ENCODE assay signal across 8 cellular contexts in genomic region chr7:44045226-44046014, GRCh38. TPM values are rescaled to one million over a fixed set of nuclear protein-coding genes. Genes with fewer than 3 reads are reported as not detected.
A peak's percentile ranks its signal among the peaks of the same experiment; 100 is the strongest.
DNase-seq lines count a peak whose midpoint lies in the region; ATAC-seq and TF ChIP-seq lines count a peak whose summit lies in the region.

No MANE protein-coding gene starts in this region.

- H3K9me3 ChIP-seq in CD8-positive, alpha-beta memory T cell (ENCODE audit: low read length) = no peaks in the 10 kb centered on the region
- H3K9me3 ChIP-seq in left lung (no peaks in the 10 kb centered on the region), tibial artery (no peaks in the 10 kb centered on the region)

- H3K27ac ChIP-seq in CD8-positive, alpha-beta memory T cell (ENCODE audit: low read depth, low read length) = peak overlapping the region; percentile 80
- H3K27ac ChIP-seq in adipose tissue (ENCODE audit: low read depth, low read length) (peak overlapping the region; percentile 53), left lung (peak overlapping the region; percentile 92 to 98), tibial artery (peak overlapping the region; percentile 72 to 89)

- DNase-seq in CD8-positive, alpha-beta memory T cell = peak in 2 of 5 donors; percentile 18 to 44
- no peak for DNase-seq in left lung
- DNase-seq in tibial artery = no peak
- DNase-seq in NCI-H748 (lab: John Stamatoyannopoulos, UW; ENCODE audit: unreplicated experiment) = no peak
- no peak for DNase-seq in cerebellar cortex (ENCODE audit: low spot score)

- H3K4me3 ChIP-seq in CD8-positive, alpha-beta memory T cell (ENCODE audit: low read length) = peak overlapping the region; percentile 90
- peak overlapping the region; percentile 90 to 100 for H3K4me3 ChIP-seq in left lung
- H3K4me3 ChIP-seq in tibial artery = peak overlapping the region; percentile 77 to 96

- H3K36me3 Mint-ChIP-seq in CD8-positive, alpha-beta memory T cell = peaks cover 0 to 46% (median 7%) of the 10 kb centered on the region in 3 donors

- intact Hi-C loops in left lung (cut with DNase I) (no loop called here), tibial artery (cut with DNase I; ENCODE audit: low total_unique reads) (no loop called here)

- H3K27me3 Mint-ChIP-seq in CD8-positive, alpha-beta memory T cell = no peaks in the 10 kb centered on the region

- peaks cover 21% of the 10 kb centered on the region for H3K36me3 ChIP-seq in CD8-positive, alpha-beta memory T cell (ENCODE audit: insufficient read depth, low read length)
- peaks cover 0 to 24% of the 10 kb centered on the region in 2 donors for H3K36me3 ChIP-seq in left lung
- peaks cover 7 to 27% (median 11%) of the 10 kb centered on the region in 3 donors for H3K36me3 ChIP-seq in tibial artery

- no peaks in the 10 kb centered on the region for H3K27me3 ChIP-seq in CD8-positive, alpha-beta memory T cell (ENCODE audit: insufficient read depth, low read length, poor library complexity, severe bottlenecking)
- no peaks in the 10 kb centered on the region for H3K27me3 ChIP-seq in left lung
- no peaks in the 10 kb centered on the region for H3K27me3 ChIP-seq in tibial artery

- 21 to 23% (median 22%) methylated on average over 15 of the region's 15 CpGs for WGBS in adipose tissue, 3 donors

- H3K4me3 Mint-ChIP-seq in CD8-positive, alpha-beta memory T cell = peak overlapping the region; percentile 90 to 95 (median 93)

- TF ChIP-seq CTCF in left lung (IDR thresholded peaks at IDR 0.05) (no peak), tibial artery (IDR thresholded peaks at IDR 0.05) (no peak)

- peaks cover 48 to 73% (median 54%) of the 10 kb centered on the region in 3 donors for H3K4me1 Mint-ChIP-seq in CD8-positive, alpha-beta memory T cell

- ATAC-seq in HG03571 (IDR thresholded peaks at IDR 0.05; ENCODE audit: unreplicated experiment) = peak; percentile 9
- ATAC-seq in left lung = no peak
- no peak for ATAC-seq in GM19467 (IDR thresholded peaks at IDR 0.05; ENCODE audit: unreplicated experiment)

- peak overlapping the region; percentile 94 to 99 (median 98) for H3K27ac Mint-ChIP-seq in CD8-positive, alpha-beta memory T cell

- CTCF ChIA-PET in CD8-positive, alpha-beta memory T cell (lab: Charles Lee) = interaction anchor here (1.2 to 2.0 kb wide), 2 partner anchors 26 to 36 kb away, joined by 3 to 4 read pairs; no protein-coding TSS in a partner anchor

- H3K4me1 ChIP-seq in CD8-positive, alpha-beta memory T cell (ENCODE audit: insufficient read depth, low read length) = peaks cover 57% of the 10 kb centered on the region
- peaks cover 17 to 67% of the 10 kb centered on the region in 2 donors for H3K4me1 ChIP-seq in left lung
- H3K4me1 ChIP-seq in tibial artery = peaks cover 0 to 48% (median 33%) of the 10 kb centered on the region in 4 donors

- POLR2A ChIA-PET in CD8-positive, alpha-beta memory T cell (lab: Charles Lee) = interaction anchor here (0.6 to 1.9 kb wide), 4 partner anchors 19 to 686 kb away, joined by 3 to 11 read pairs (median 7); partner anchors contain the start of gene PGAM2

- no peaks in the 10 kb centered on the region for H3K9me3 Mint-ChIP-seq in CD8-positive, alpha-beta memory T cell

RNA-seq across cellular contexts. Expression of gene DBNL, which starts 0.9 kb away (rescaled TPM):
- 100 to 1,000 TPM; 144 to 154 TPM for total RNA-seq in CD8-positive, alpha-beta memory T cell
- polyA plus RNA-seq in CD8-positive, alpha-beta memory T cell = 184 TPM
- 100 to 1,000 TPM in 2 of 3 donors, 10 to 100 TPM in 1; 39.4 to 111 (median 101) TPM for polyA plus RNA-seq in adipose tissue
- 100 to 1,000 TPM in 1 of 2 donors, 10 to 100 TPM in 1; 93.3 to 119 TPM for total RNA-seq in left lung

RNA-seq across cellular contexts. Expression of gene PGAM2, which starts 19.9 kb away (rescaled TPM):
- under 1 TPM; 0.38 to 0.44 TPM for total RNA-seq in CD8-positive, alpha-beta memory T cell
- polyA plus RNA-seq in CD8-positive, alpha-beta memory T cell = not detected
- 1 to 10 TPM; 1.3 to 5.4 (median 2.1) TPM for polyA plus RNA-seq in adipose tissue
- under 1 TPM in 1 of 2 donors, not detected in 1; 0.79 TPM for total RNA-seq in left lung

RNA-seq across cellular contexts. Expression of gene POLM, which starts 36.9 kb away (rescaled TPM):
- 10 to 100 TPM; 42.3 to 42.4 TPM for total RNA-seq in CD8-positive, alpha-beta memory T cell
- polyA plus RNA-seq in CD8-positive, alpha-beta memory T cell = 22.0 TPM
- 10 to 100 TPM in 2 of 3 donors, 1 to 10 TPM in 1; 8.8 to 13.9 (median 11.3) TPM for polyA plus RNA-seq in adipose tissue
- 10 to 100 TPM; 16.7 to 26.4 TPM for total RNA-seq in left lung

RNA-seq across cellular contexts. Expression of gene SPDYE1, which starts 47.7 kb away (rescaled TPM):
- not detected for total RNA-seq in CD8-positive, alpha-beta memory T cell
- 0.25 TPM for polyA plus RNA-seq in CD8-positive, alpha-beta memory T cell
- polyA plus RNA-seq in adipose tissue = under 1 TPM in 1 of 3 donors, not detected in 2; 0.03 TPM
- total RNA-seq in left lung = not detected

RNA-seq across cellular contexts. Expression of gene AEBP1, which starts 58.7 kb away (rescaled TPM):
- 1 to 10 TPM; 8.4 to 8.9 TPM for total RNA-seq in CD8-positive, alpha-beta memory T cell
- polyA plus RNA-seq in CD8-positive, alpha-beta memory T cell = 1.6 TPM
- polyA plus RNA-seq in adipose tissue = 10 to 100 TPM; 10.2 to 71.6 (median 65.6) TPM
- 100 to 1,000 TPM; 167 to 195 TPM for total RNA-seq in left lung
